19 cellular contexts compared by ENCODE assay signal in the genomic region with DNA sequence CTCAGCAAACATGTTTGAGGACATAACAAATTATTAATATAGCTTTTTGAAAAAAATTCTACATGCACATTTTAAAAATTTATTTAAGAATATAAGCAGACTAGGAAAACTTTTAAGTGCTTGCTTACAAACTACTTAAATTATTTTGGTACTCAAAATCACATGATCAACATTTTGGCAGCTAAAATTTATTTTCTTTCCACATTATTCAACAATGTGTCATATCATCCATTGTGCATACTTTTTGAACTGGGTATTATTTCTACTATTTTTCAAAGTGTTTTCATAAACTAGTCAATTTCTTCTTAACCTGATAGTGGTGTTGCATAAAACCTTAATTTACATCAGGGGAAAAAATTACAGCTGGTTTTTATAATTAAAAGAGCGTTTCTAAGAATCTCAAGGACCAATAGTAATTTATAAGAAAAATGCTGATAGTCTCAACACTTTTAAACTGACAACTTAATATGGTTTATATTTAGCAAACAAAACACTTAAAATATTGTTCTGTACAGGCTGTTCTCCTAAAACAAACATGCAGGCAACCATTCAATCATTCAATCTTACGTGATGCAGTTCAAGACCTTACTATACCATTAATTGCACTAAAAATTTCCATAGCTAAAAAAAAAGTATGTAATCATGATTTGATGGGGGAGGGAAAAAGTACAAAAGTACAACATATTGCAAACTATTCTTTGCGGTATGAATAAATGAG.
DNase-seq lines count a peak whose midpoint lies in the region; ATAC-seq, FAIRE-seq and TF ChIP-seq lines count a peak whose summit lies in the region.
"Had no signal": no experiment of that assay in that cellular context is flagged by ENCODE, and none has a peak within 500 bp of the region (broad histone marks: within the 10 kb centered on the region; RNA-seq: fewer than 3 reads in every experiment).

No MANE protein-coding gene starts in this region.

- no TSS peak for BruUV-seq in endothelial cell of umbilical vein (replicated peaks; lab: Mats Ljungman, UMichigan)

- FAIRE-seq in TTC549 (lab: Jason Lieb, UNC) (peak; percentile 63), endothelial cell of umbilical vein (lab: Jason Lieb, UNC) (no peak)

- POLR2A ChIA-PET in endothelial cell of umbilical vein (lab: Charles Lee): no interaction called here

- H3K27me3 ChIP-seq in endothelial cell of umbilical vein (ENCODE audit: control insufficient read depth in 2 of 2, insufficient read depth in 2 of 2, low read length in 2 of 2): no peaks in the 10 kb centered on the region
- no peaks in the 10 kb centered on the region for H3K27me3 ChIP-seq in colonic mucosa
- H3K27me3 ChIP-seq: adrenal gland, esophagus muscularis mucosa, thyroid gland had no signal

- no peak for ATAC-seq in GM19035 (IDR thresholded peaks at IDR 0.05; ENCODE audit: unreplicated experiment)
- ATAC-seq: activated T-helper 17 cell treated with anti-CD3 and anti-CD28 coated beads, Interleukin-2, amount 50 U/mL, for 72 hours; mucosa of descending colon had no signal

- TF ChIP-seq POLR2A in endothelial cell of umbilical vein (IDR thresholded peaks at IDR 0.05; ENCODE audit: low read depth, low read length): no peak

- intact Hi-C loops in endothelial cell of umbilical vein (cut with micrococcal nuclease): loop anchor here (2.0 kb wide), 1 partner anchor 105 kb away; a partner anchor contains a TSS
- intact Hi-C loops in colonic mucosa (cut with DNase I): no loop called here

- H3K9ac ChIP-seq in endothelial cell of umbilical vein (replicated peaks; ENCODE audit: extremely low read depth, insufficient read depth, low read length) (peak overlapping the region; percentile 57), colonic mucosa (ENCODE audit: low read depth in 2 of 2, low read length in 2 of 2) (no peak overlapping the region)

- CTCF ChIA-PET in endothelial cell of umbilical vein (lab: Charles Lee): interaction anchor here (1.1 to 1.2 kb wide), 2 partner anchors 9 to 71 kb away, joined by 3 read pairs; no protein-coding TSS in a partner anchor

- H4K20me1 ChIP-seq in endothelial cell of umbilical vein (replicated peaks; ENCODE audit: control insufficient read depth, extremely low read depth, insufficient read depth, low read length): no peaks in the 10 kb centered on the region

- H3K4me2 ChIP-seq in endothelial cell of umbilical vein (ENCODE audit: insufficient read depth, low read length): peak overlapping the region; percentile 57

- TF ChIP-seq CTCF in endothelial cell of umbilical vein (IDR thresholded peaks at IDR 0.05; ENCODE audit: extremely low read depth in 1 of 2, insufficient read depth in 1 of 2, low read depth in 1 of 2, low read length in 2 of 2) (no peak), colonic mucosa (IDR thresholded peaks at IDR 0.05) (no peak)

- H2AFZ ChIP-seq in endothelial cell of umbilical vein (ENCODE audit: low read depth, low read length): no peak overlapping the region

- H3K4me1 ChIP-seq in endothelial cell of umbilical vein (ENCODE audit: control insufficient read depth, extremely low read depth, insufficient read depth, low read length) (peaks cover 19% of the 10 kb centered on the region), colonic mucosa (no peaks in the 10 kb centered on the region)

- no peaks in the 10 kb centered on the region for H3K9me1 ChIP-seq in endothelial cell of umbilical vein (replicated peaks; ENCODE audit: control insufficient read depth, extremely low read depth, insufficient read depth, low read length)

- H3K4me3 ChIP-seq in endothelial cell of umbilical vein (replicated peaks in 1 of 3; ENCODE audit: insufficient read depth in 1 of 3, low read depth in 1 of 3, low read length in 3 of 3) (no peak overlapping the region), colonic mucosa (no peak overlapping the region)
- H3K4me3 ChIP-seq: adrenal gland, esophagus muscularis mucosa, mucosa of descending colon, thyroid gland had no signal

- H3K27ac ChIP-seq in endothelial cell of umbilical vein (ENCODE audit: insufficient read depth, low read depth, low read length) (peak overlapping the region; percentile 41), colonic mucosa (no peak overlapping the region)
- H3K27ac ChIP-seq: adrenal gland, esophagus muscularis mucosa, thyroid gland had no signal

- DNase-seq in GM03348 (ENCODE audit: low spot score): peak; percentile 37
- DNase-seq in endothelial cell of umbilical vein (ENCODE audit: low read depth, low spot score): peak; percentile 63
- peak; percentile 5 for DNase-seq in pulmonary artery endothelial cell (ENCODE audit: low read depth, low spot score)
- no peak for DNase-seq in GOT3 (lab: John Stamatoyannopoulos, UW)
- no peak for DNase-seq in colonic mucosa
- DNase-seq: adrenal gland; CD4-positive, CD25-positive, alpha-beta regulatory T cell; DMS79 treated with DMSO at 0.1 percent for 48 hours; hippocampal formation; mucosa of descending colon; NCI-H1092 treated with DMSO at 0.1 percent for 48 hours; NCI-H345; nucleus accumbens; T-helper 1 cell; thyroid gland had no signal

- no peaks in the 10 kb centered on the region for H3K36me3 ChIP-seq in endothelial cell of umbilical vein (ENCODE audit: control insufficient read depth in 2 of 2, extremely low read depth in 1 of 2, insufficient read depth in 2 of 2, low read length in 2 of 2)
- no peaks in the 10 kb centered on the region for H3K36me3 ChIP-seq in colonic mucosa
- H3K36me3 ChIP-seq: adrenal gland, esophagus muscularis mucosa, thyroid gland had no signal

- H3K79me2 ChIP-seq in endothelial cell of umbilical vein (ENCODE audit: control insufficient read depth, insufficient read depth, low read length): no peaks in the 10 kb centered on the region

- no peaks in the 10 kb centered on the region for H3K9me3 ChIP-seq in endothelial cell of umbilical vein (replicated peaks; ENCODE audit: control insufficient read depth, insufficient read depth, low read length)
- no peaks in the 10 kb centered on the region for H3K9me3 ChIP-seq in colonic mucosa
- H3K9me3 ChIP-seq: adrenal gland, esophagus muscularis mucosa, mucosa of descending colon, thyroid gland had no signal

- dilution Hi-C loops in endothelial cell of umbilical vein (cut with MboI; ENCODE audit: extremely low pct_ligation_motif_present, low sequenced_read_pairs): no loop called here

TF ChIP-seq in endothelial cell of umbilical vein, 7 proteins besides CTCF, POLR2A, EP300 and RAD21:
- TF ChIP-seq FOS (IDR thresholded peaks at IDR 0.05; ENCODE audit: borderline replicate concordance, insufficient read depth, low read length) (peak; percentile 32), JUN (IDR thresholded peaks at IDR 0.05; ENCODE audit: borderline replicate concordance, insufficient read depth, insufficient read length, low read depth) (peak; percentile 25), GATA2 (IDR thresholded peaks at IDR 0.05; ENCODE audit: insufficient read depth, insufficient read length, low read depth, low read length) (no peak)

Comparison
In these comparisons a context has a peak if more than half of its experiments do, and no peak if none do; other contexts are left out.
1. DNase-seq: peak in GM03348 (single experiment), endothelial cell of umbilical vein (single experiment) and pulmonary artery endothelial cell (single experiment); none in GOT3 (single experiment) and colonic mucosa (single experiment).